Comparison of ENCODE assay signal across 8 cellular contexts in genomic region chr5:112757468-112758208, GRCh38. TPM values are rescaled to one million over a fixed set of nuclear protein-coding genes. Genes with fewer than 3 reads are reported as not detected.
DNase-seq lines count a peak whose midpoint lies in the region; FAIRE-seq lines count a peak whose summit lies in the region.

No MANE protein-coding gene starts in this region.

- H3K9ac ChIP-seq in GM23248: peak overlapping the region; percentile 36; the same call in 1 of the 2 replicates

- FAIRE-seq in endometrium (lab: Jason Lieb, UNC): peak; percentile 99

- H3F3A ChIP-seq in GM23248 (ENCODE audit: insufficient read depth): peaks cover 28% of the 10 kb centered on the region

- H3K36me3 Mint-ChIP-seq in activated CD4-positive, alpha-beta T cell treated with anti-CD3 and anti-CD28 coated beads, Interleukin-2, amount 10 ng/mL, durations not matched to agents 24 days and 14 days (ENCODE audit: low read depth): peaks cover 9% of the 10 kb centered on the region

- no peaks in the 10 kb centered on the region for H3K9me3 ChIP-seq in GM23248 (ENCODE audit: low read depth)

- 26 to 45% methylated on average over 3 of the region's 3 CpGs for WGBS in GM23248 (ENCODE audit: low coverage in 1 of 2, low lambda C conversion rate in 2 of 2, missing lambda C conversion rate in 2 of 2), 2 experiments

- DNase-seq in activated CD4-positive, alpha-beta T cell treated with anti-CD3 and anti-CD28 coated beads, Interleukin-2, amount 10 ng/mL, durations not matched to agents 24 days and 14 days: peak; percentile 65
- DNase-seq in activated CD4-positive, alpha-beta T cell treated with anti-CD3 and anti-CD28 coated beads, Interleukin-2, amount 50 U/mL, for 1 hour: no peak
- DNase-seq in GM23248 (peak; percentile 73), Kasumi-1 (lab: John Stamatoyannopoulos, UW) (peak; percentile 75 to 94), SK-MEL-5 (ENCODE audit: low read depth, low spot score) (peak; percentile 78), myocyte (ENCODE audit: low read depth) (peak; percentile 75)
- no peak for DNase-seq in stimulated activated CD4-positive, alpha-beta T cell treated with anti-CD3 and anti-CD28 coated beads, Interleukin-4, amount 100 ng/mL, for 4 hours

- H3K4me3 ChIP-seq in GM23248: no peak overlapping the region

- H3K4me1 ChIP-seq in GM23248 (ENCODE audit: insufficient read depth): peaks cover 15% of the 10 kb centered on the region

- no peak overlapping the region for H3K27ac Mint-ChIP-seq in activated CD4-positive, alpha-beta T cell treated with anti-CD3 and anti-CD28 coated beads, Interleukin-2, amount 10 ng/mL, durations not matched to agents 24 days and 14 days

- H3K4me1 Mint-ChIP-seq in activated CD4-positive, alpha-beta T cell treated with anti-CD3 and anti-CD28 coated beads, Interleukin-2, amount 10 ng/mL, durations not matched to agents 24 days and 14 days: peaks cover 2% of the 10 kb centered on the region

- intact Hi-C loops in activated CD4-positive, alpha-beta T cell treated with anti-CD3 and anti-CD28 coated beads, Interleukin-2, amount 10 ng/mL, durations not matched to agents 24 days and 14 days (cut with micrococcal nuclease): loop anchor here (1.0 to 2.0 kb wide), 3 partner anchors 66 to 583 kb away; no protein-coding TSS in a partner anchor

- in situ Hi-C loops in GM23248 (cut with MboI): loop anchor here (25.0 kb wide), 1 partner anchor 545 kb away; no protein-coding TSS in a partner anchor
- in situ Hi-C loops in SK-MEL-5 (cut with HindIII; ENCODE audit: low pct_unique_long_range_greater_than_20kb, low sequenced_read_pairs): no loop called here

- H3K27me3 Mint-ChIP-seq in activated CD4-positive, alpha-beta T cell treated with anti-CD3 and anti-CD28 coated beads, Interleukin-2, amount 10 ng/mL, durations not matched to agents 24 days and 14 days: no peaks in the 10 kb centered on the region

- peaks cover 11% of the 10 kb centered on the region; the same call in 1 of the 2 replicates for H3K36me3 ChIP-seq in GM23248 (ENCODE audit: low read depth)

- no peak overlapping the region for H3K27ac ChIP-seq in GM23248

- H3K9me2 ChIP-seq in GM23248 (ENCODE audit: insufficient read depth): no peaks in the 10 kb centered on the region

- no peaks in the 10 kb centered on the region for H3K27me3 ChIP-seq in GM23248 (replicated peaks; ENCODE audit: insufficient read depth)

- 0 out of 2 replicates have a peak overlapping the region, but pooled peaks have one; percentile 18 for H2AFZ ChIP-seq in GM23248

- peak overlapping the region; percentile 9 for H3K4me2 ChIP-seq in GM23248 (ENCODE audit: unreplicated experiment)

- no peak overlapping the region for H3K4me3 Mint-ChIP-seq in activated CD4-positive, alpha-beta T cell treated with anti-CD3 and anti-CD28 coated beads, Interleukin-2, amount 10 ng/mL, durations not matched to agents 24 days and 14 days

- peaks cover 39% of the 10 kb centered on the region for H3K79me2 ChIP-seq in GM23248 (ENCODE audit: insufficient read depth)

- no peaks in the 10 kb centered on the region for H3K9me3 Mint-ChIP-seq in activated CD4-positive, alpha-beta T cell treated with anti-CD3 and anti-CD28 coated beads, Interleukin-2, amount 10 ng/mL, durations not matched to agents 24 days and 14 days

- H4K20me1 ChIP-seq in GM23248 (ENCODE audit: insufficient read depth): no peaks in the 10 kb centered on the region

RNA-seq across cellular contexts. Expression of gene APC, which starts 20.0 kb away (rescaled TPM):
- 19.1 and 20.4 TPM in 2 replicates for total RNA-seq in activated CD4-positive, alpha-beta T cell treated with anti-CD3 and anti-CD28 coated beads, Interleukin-2, amount 10 ng/mL, durations not matched to agents 24 days and 14 days
- 34.2 and 47.2 TPM in 2 replicates for total RNA-seq in GM23248 (2014; rRNA removed; shearing (Covaris generic))
- 17.8 and 18.1 TPM in 2 replicates for polyA plus RNA-seq in GM23248 (2016; fragmentation: Nextera tagmentation; extraction: Ambion mirVana)
- 55.6 and 63.2 TPM in 2 replicates for total RNA-seq in SK-MEL-5 (2014; rRNA removed; shearing (Covaris generic))
- polyA plus RNA-seq in SK-MEL-5 (2015; cell fraction: cytosol; rRNA removed): 14.4 and 22.3 TPM in 2 replicates
- polyA plus RNA-seq in SK-MEL-5 (2015; cell fraction: nucleus; rRNA removed): 18.5 and 21.6 TPM in 2 replicates
- total RNA-seq in myocyte: 67.4 and 86.6 TPM in 2 replicates
- 9.9 TPM for polyA plus RNA-seq in myocyte (2012)

Comparison
In these comparisons a context has a peak if more than half of its experiments do, and no peak if none do; other contexts are left out.
1. DNase-seq: peak in activated CD4-positive, alpha-beta T cell treated with anti-CD3 and anti-CD28 coated beads, Interleukin-2, amount 10 ng/mL, durations not matched to agents 24 days and 14 days (single experiment), GM23248 (single experiment), Kasumi-1 (2 of 2), SK-MEL-5 (single experiment) and myocyte (single experiment); none in activated CD4-positive, alpha-beta T cell treated with anti-CD3 and anti-CD28 coated beads, Interleukin-2, amount 50 U/mL, for 1 hour (single experiment) and stimulated activated CD4-positive, alpha-beta T cell treated with anti-CD3 and anti-CD28 coated beads, Interleukin-4, amount 100 ng/mL, for 4 hours (0 of 2).